In genomic region chr2:5242751-5243150, GRCh38 we compare ENCODE assay signal across 29 cellular contexts.
"Had no signal": no experiment of that assay in that cellular context is flagged by ENCODE, and none has a peak within 500 bp of the region (broad histone marks: within the 10 kb centered on the region; RNA-seq: fewer than 3 reads in every experiment).

No MANE protein-coding gene starts in this region.

- H3K36me3 Mint-ChIP-seq: naive thymus-derived CD8-positive, alpha-beta T cell; type B pancreatic cell had no signal

- H3K36me3 ChIP-seq: colonic mucosa, gastroesophageal sphincter, heart right ventricle, left lung, prostate gland, right atrium auricular region, tibial artery had no signal

- H3K27me3 ChIP-seq: colonic mucosa, gastroesophageal sphincter, left lung, right atrium auricular region, testis, tibial artery had no signal

- H3K27ac ChIP-seq: colonic mucosa, epithelial cell of prostate, gastroesophageal sphincter, heart right ventricle, left lung, prostate gland, right atrium auricular region, testis, tibial artery had no signal

- DNase-seq: colonic mucosa; effector CD8-positive, alpha-beta T cell; endodermal cell; foreskin fibroblast; heart right ventricle; hippocampal formation; left cardiac atrium; left lung; naive thymus-derived CD8-positive, alpha-beta T cell; nephron progenitor cell; nucleus accumbens; stimulated activated CD4-positive, alpha-beta T cell treated with anti-CD3 and anti-CD28 coated beads, Interleukin-12 subunit alpha, Interleukin-12 subunit beta, amount 100 ng/mL, for 4 hours; stimulated activated CD4-positive, alpha-beta T cell treated with anti-CD3 and anti-CD28 coated beads, Interleukin-1b, Interleukin-23, amount 100 ng/mL, for 48 hours; stimulated activated CD4-positive, alpha-beta T cell treated with anti-CD3 and anti-CD28 coated beads, Interleukin-4, amount 100 ng/mL, for 1 hour; stimulated activated CD8-positive, alpha-beta memory T cell treated with anti-CD3 and anti-CD28 coated beads, Interleukin-4, amount 100 ng/mL, for 48 hours; stimulated activated naive CD4-positive, alpha-beta T cell; substantia nigra; testis; tibial artery had no signal

- H3K4me3 ChIP-seq: colonic mucosa, gastroesophageal sphincter, heart right ventricle, left lung, prostate gland, right atrium auricular region, smooth muscle cell, testis, tibial artery had no signal

- H3K9me3 ChIP-seq: colonic mucosa, gastroesophageal sphincter, heart right ventricle, left lung, prostate gland, right atrium auricular region, testis, tibial artery had no signal

- H3K4me2 ChIP-seq: smooth muscle cell had no signal

- ATAC-seq: esophagus mucosa; gastroesophageal sphincter; heart right ventricle; left cardiac atrium; left lung; naive thymus-derived CD8-positive, alpha-beta T cell; sciatic nerve had no signal

- H3K4me1 Mint-ChIP-seq: naive thymus-derived CD8-positive, alpha-beta T cell had no signal

- H3K4me3 Mint-ChIP-seq: dendritic cell treated with granulocyte-macrophage colony-stimulating factor and Interleukin-4, amounts not matched to agents 40 ng/mL and 50 ng/mL, for 4 days; endodermal cell; naive thymus-derived CD8-positive, alpha-beta T cell; nephron progenitor cell; type B pancreatic cell had no signal

- H3K9me3 Mint-ChIP-seq: dendritic cell treated with granulocyte-macrophage colony-stimulating factor and Interleukin-4, amounts not matched to agents 40 ng/mL and 50 ng/mL, for 4 days; endodermal cell; nephron progenitor cell; type B pancreatic cell had no signal

- FAIRE-seq: islet of Langerhans had no signal

- H3K4me1 ChIP-seq: colonic mucosa, gastroesophageal sphincter, heart right ventricle, left lung, prostate gland, right atrium auricular region, testis, tibial artery had no signal

- H3K27me3 Mint-ChIP-seq: dendritic cell treated with granulocyte-macrophage colony-stimulating factor and Interleukin-4, amounts not matched to agents 40 ng/mL and 50 ng/mL, for 4 days; naive thymus-derived CD8-positive, alpha-beta T cell had no signal

- H3K27ac Mint-ChIP-seq: dendritic cell treated with granulocyte-macrophage colony-stimulating factor and Interleukin-4, amounts not matched to agents 40 ng/mL and 50 ng/mL, for 4 days; endodermal cell; naive thymus-derived CD8-positive, alpha-beta T cell; nephron progenitor cell; type B pancreatic cell had no signal
